8 cellular contexts compared by ENCODE assay signal in genomic region chrX:65534450-65535292, GRCh38. TPM values are rescaled to one million over a fixed set of nuclear protein-coding genes. Genes with fewer than 3 reads are reported as not detected.
DNase-seq lines count a peak whose midpoint lies in the region; ATAC-seq, FAIRE-seq and TF ChIP-seq lines count a peak whose summit lies in the region.

Gene LAS1L, minus strand, starts transcription at chrX:65534787. Its CDS starts 72 bp downstream, at chrX:65534715.

- TF ChIP-seq EP300 in H1 (IDR thresholded peaks at IDR 0.05; ENCODE audit: borderline replicate concordance in 1 of 2, low read depth in 2 of 2, low read length in 2 of 2): no peak

- TF ChIP-seq POLR2A in H1 (IDR thresholded peaks at IDR 0.05; ENCODE audit: control extremely low read depth in 1 of 2, low read depth in 2 of 2, low read length in 2 of 2): peak; percentile 48 to 72

- H3K18ac ChIP-seq in H1 (ENCODE audit: extremely low read depth, low read length) (no peak within 1 kb of the TSS), mesenchymal stem cell (ENCODE audit: low read depth in 1 of 2, low read length in 2 of 2) (peak within 1 kb of the TSS; percentile 8 to 21)

- no peak for TF ChIP-seq RAD21 in H1 (IDR thresholded peaks at IDR 0.05 in 1 of 2, conservative IDR thresholded peaks at IDR 0.05 in 1 of 2; ENCODE audit: low read depth in 2 of 2, low read length in 2 of 2)

- H3K4me2 ChIP-seq in H1 (ENCODE audit: insufficient read depth in 1 of 2, low read depth in 2 of 2, low read length in 2 of 2) (peak within 1 kb of the TSS; percentile 89 to 93), mesenchymal stem cell (ENCODE audit: low read length, poor library complexity, severe bottlenecking) (peak within 1 kb of the TSS; percentile 61)

- no peak within 1 kb of the TSS for H2BK20ac ChIP-seq in H1 (ENCODE audit: low read length)

- no peak within 1 kb of the TSS for H2AK5ac ChIP-seq in H1 (ENCODE audit: low read depth, low read length)
- H2AK5ac ChIP-seq in mesenchymal stem cell (ENCODE audit: low read length, severe bottlenecking): no peak within 1 kb of the TSS

- H3K4me1 ChIP-seq in H1 (replicated peaks in 1 of 4; ENCODE audit: control insufficient read depth in 3 of 4, insufficient read depth in 4 of 4, low read length in 3 of 4) (peaks cover 0 to 7% (median 0%) of the 10 kb centered on the region in 4 experiments; a peak in 3 of 7 replicates), mesenchymal stem cell (ENCODE audit: control insufficient read depth, insufficient read depth, low read depth, low read length) (peaks cover 9% of the 10 kb centered on the region)

- CTCF ChIA-PET in H1 (lab: Charles Lee; ENCODE audit: partially characterized antibody): interaction anchor here (0.6 kb wide), 1 partner anchor 143 kb away, joined by 3 read pairs; no protein-coding TSS in a partner anchor

- H3K4me3 ChIP-seq in H1 (ENCODE audit: extremely low read depth in 1 of 4, insufficient read depth in 2 of 4, low read depth in 3 of 4, low read length in 4 of 4) (peak within 1 kb of the TSS; percentile 68 to 95 (median 86)), mesenchymal stem cell (ENCODE audit: insufficient read depth in 1 of 2, low read depth in 1 of 2, low read length in 2 of 2) (peak within 1 kb of the TSS; percentile 84 to 89)

- H2AFZ ChIP-seq in H1 (ENCODE audit: low read length) (peak within 1 kb of the TSS; percentile 97), mesenchymal stem cell (ENCODE audit: low read depth, low read length) (peak within 1 kb of the TSS; percentile 91)

- H3K9ac ChIP-seq in H1 (replicated peaks in 1 of 4; ENCODE audit: extremely low read depth in 1 of 4, low read depth in 3 of 4, low read length in 3 of 4): peak within 1 kb of the TSS; percentile 54 to 94 (median 84)
- peak within 1 kb of the TSS; percentile 93 for H3K9ac ChIP-seq in mesenchymal stem cell (ENCODE audit: low read length)

- H3K14ac ChIP-seq in H1 (ENCODE audit: insufficient read length): no peak within 1 kb of the TSS
- H3K14ac ChIP-seq in mesenchymal stem cell (ENCODE audit: low read length in 2 of 2): peak within 1 kb of the TSS in 1 of 2 experiments; percentile 26

- WGBS in H1 (ENCODE audit: extremely low coverage in 1 of 2, insufficient coverage in 1 of 2, insufficient read length in 1 of 2, insufficient replicate concordance in 2 of 2, low coverage in 1 of 2, low lambda C conversion rate in 2 of 2, missing lambda C conversion rate in 1 of 2), 2 experiments: 5% methylated on average over 31 of the region's 50 CpGs; no CpG with 5 or more reads in 1 of the 2 experiments
- 3% methylated on average over 40 of the region's 50 CpGs for WGBS in mesenchymal stem cell

- peaks cover 4% of the 10 kb centered on the region; the same call in 1 of the 2 replicates for H3K23me2 ChIP-seq in H1 (ENCODE audit: low read depth, low read length)

- H2BK12ac ChIP-seq in H1 (ENCODE audit: low read depth, low read length) (no peak within 1 kb of the TSS), mesenchymal stem cell (ENCODE audit: low read length in 2 of 2) (no peak within 1 kb of the TSS)

- H3K79me2 ChIP-seq in H1 (ENCODE audit: control insufficient read depth in 1 of 2, insufficient read depth in 2 of 2, low read length in 2 of 2): peaks cover 12 to 27% of the 10 kb centered on the region in 2 experiments

- H2BK5ac ChIP-seq in H1 (ENCODE audit: low read depth, low read length) (peak within 1 kb of the TSS; percentile 75; the same call in 1 of the 2 replicates), mesenchymal stem cell (ENCODE audit: low read depth, low read length, poor library complexity, severe bottlenecking) (no peak within 1 kb of the TSS)

- H4K5ac ChIP-seq in H1 (ENCODE audit: insufficient read length, low read depth, low read length): no peak within 1 kb of the TSS

- peak within 1 kb of the TSS; percentile 9 for H3K56ac ChIP-seq in H1 (replicated peaks; ENCODE audit: insufficient read length, low read depth, low read length)

- H4K8ac ChIP-seq in H1 (ENCODE audit: extremely low read depth, insufficient read depth, low read length): peak within 1 kb of the TSS; percentile 78; the same call in 1 of the 2 replicates
- peak within 1 kb of the TSS; percentile 27 for H4K8ac ChIP-seq in mesenchymal stem cell (ENCODE audit: low read length)

- H3K27ac ChIP-seq in H1 (ENCODE audit: low read depth, low read length) (peak within 1 kb of the TSS; percentile 77), mesenchymal stem cell (ENCODE audit: low read length, poor library complexity, severe bottlenecking) (peak within 1 kb of the TSS; percentile 71)

- no peaks in the 10 kb centered on the region for H3K27me3 ChIP-seq in H1 (replicated peaks in 1 of 4; ENCODE audit: control insufficient read depth in 3 of 4, extremely low read depth in 1 of 4, insufficient read depth in 3 of 4, low read length in 3 of 4)
- peaks cover 0 to 17% of the 10 kb centered on the region in 2 experiments for H3K27me3 ChIP-seq in mesenchymal stem cell (ENCODE audit: control insufficient read depth in 1 of 2, insufficient read depth in 1 of 2, low read length in 2 of 2)

- TF ChIP-seq CTCF in H1 (IDR thresholded peaks at IDR 0.05; ENCODE audit: control extremely low read depth in 1 of 3, insufficient read depth in 1 of 3, low read depth in 1 of 3, low read length in 3 of 3): no peak

- H4K20me1 ChIP-seq in H1 (replicated peaks in 1 of 2; ENCODE audit: control insufficient read depth in 1 of 2, insufficient read depth in 2 of 2, low read length in 2 of 2): peaks cover 2 to 3% of the 10 kb centered on the region in 2 experiments

- H3K36me3 ChIP-seq in H1 (ENCODE audit: control insufficient read depth in 2 of 4, insufficient read depth in 4 of 4, low read length in 3 of 4) (peaks cover 0 to 13% (median 6%) of the 10 kb centered on the region in 4 experiments; a peak in 5 of 8 replicates), mesenchymal stem cell (ENCODE audit: control insufficient read depth in 1 of 2, insufficient read depth in 2 of 2, low read depth in 1 of 2, low read length in 2 of 2) (peaks cover 13 to 14% of the 10 kb centered on the region in 2 experiments)

- no peak within 1 kb of the TSS for H2BK120ac ChIP-seq in H1 (replicated peaks; ENCODE audit: low read depth, low read length)
- H2BK120ac ChIP-seq in mesenchymal stem cell (ENCODE audit: low read depth, low read length): no peak within 1 kb of the TSS

- H3K79me1 ChIP-seq in H1 (ENCODE audit: low read depth, low read length): peaks cover 2% of the 10 kb centered on the region
- peaks cover 7% of the 10 kb centered on the region for H3K79me1 ChIP-seq in mesenchymal stem cell (replicated peaks; ENCODE audit: low read length, poor library complexity, severe bottlenecking)

- H4K91ac ChIP-seq in H1 (replicated peaks; ENCODE audit: insufficient read length, low read length) (peak within 1 kb of the TSS; percentile 41), mesenchymal stem cell (ENCODE audit: low read length) (peak within 1 kb of the TSS; percentile 50)

- H2BK15ac ChIP-seq in H1 (ENCODE audit: low read length) (no peak within 1 kb of the TSS), mesenchymal stem cell (ENCODE audit: low read depth, poor library complexity, severe bottlenecking) (no peak within 1 kb of the TSS)

- H3K9me3 ChIP-seq in H1 (ENCODE audit: insufficient read depth in 2 of 2, low read depth in 1 of 2, low read length in 1 of 2): no peaks in the 10 kb centered on the region
- H3K9me3 ChIP-seq in mesenchymal stem cell (ENCODE audit: control insufficient read depth, low read length): no peaks in the 10 kb centered on the region

- DNase-seq in COLO668 (lab: John Stamatoyannopoulos, UW; ENCODE audit: unreplicated experiment): peak; percentile 90
- peak; percentile 95 for DNase-seq in HT1080 (ENCODE audit: low read depth)
- peak; percentile 87 for DNase-seq in NOMO-1 treated with DMSO at 0.1 percent for 48 hours (lab: John Stamatoyannopoulos, UW; ENCODE audit: unreplicated experiment)
- DNase-seq in activated CD8-positive, alpha-beta memory T cell treated with anti-CD3 and anti-CD28 coated beads for 4 hours (ENCODE audit: low read depth in 2 of 2): peak; percentile 77 to 80
- DNase-seq in H1 (ENCODE audit: low read depth in 1 of 2, low spot score in 2 of 2): peak; percentile 82 to 88
- DNase-seq in mesenchymal stem cell: peak; percentile 92
- DNase-seq in stimulated activated CD8-positive, alpha-beta memory T cell treated with anti-CD3 and anti-CD28 coated beads, Interleukin-12 subunit alpha, Interleukin-12 subunit beta, amount 100 ng/mL, for 4 hours (ENCODE audit: low read depth): peak; percentile 76

- POLR2A ChIA-PET in H1 (lab: Charles Lee; ENCODE audit: partially characterized antibody): interaction anchor here (0.6 to 1.5 kb wide), 2 partner anchors 28 to 36 kb away, joined by 3 to 4 read pairs; no protein-coding TSS in a partner anchor

- H3K23ac ChIP-seq in H1 (ENCODE audit: insufficient read length): no peak within 1 kb of the TSS
- H3K23ac ChIP-seq in mesenchymal stem cell (ENCODE audit: low read length in 2 of 2): no peak within 1 kb of the TSS

- peak; percentile 84 for FAIRE-seq in H1 (lab: Jason Lieb, UNC)

- no peak within 1 kb of the TSS for H3K4ac ChIP-seq in H1 (replicated peaks; ENCODE audit: insufficient read length, low read depth, low read length)
- peak within 1 kb of the TSS in 1 of 2 experiments; percentile 16 for H3K4ac ChIP-seq in mesenchymal stem cell (ENCODE audit: low read depth in 1 of 2, low read length in 2 of 2)

- peak; percentile 99 for ATAC-seq in GM21360 (IDR thresholded peaks at IDR 0.05; ENCODE audit: unreplicated experiment)

TF ChIP-seq in H1, 55 proteins besides CTCF, POLR2A, EP300 and RAD21 (continues in another document):
- TF ChIP-seq GABPA (IDR thresholded peaks at IDR 0.05; ENCODE audit: borderline replicate concordance, insufficient read depth, low read length) (peak; percentile 97), CREB1 (IDR thresholded peaks at IDR 0.05) (peak; percentile 78), SRF (IDR thresholded peaks at IDR 0.05; ENCODE audit: low read depth, low read length) (no peak), POU5F1 (IDR thresholded peaks at IDR 0.05; ENCODE audit: low read depth, low read length) (no peak), HDAC2 (IDR thresholded peaks at IDR 0.05; ENCODE audit: borderline replicate concordance in 1 of 2, low read depth in 2 of 2, low read length in 2 of 2) (peak in 1 of 2 experiments; percentile 52; a peak in 1 of 4 replicates)

RNA-seq across cellular contexts. Expression of gene LAS1L, which starts in this region (rescaled TPM):
- total RNA-seq in HT1080 (2014; rRNA removed; shearing (Covaris generic)): 46.3 and 54.9 TPM in 2 replicates
- 39.9 and 40.2 TPM in 2 replicates for polyA plus RNA-seq in HT1080 (2015; cell fraction: cytosol; rRNA removed)
- polyA plus RNA-seq in HT1080 (2015; cell fraction: nucleus; rRNA removed): 68.0 and 74.2 TPM in 2 replicates
- total RNA-seq in H1 (2021; fragmentation: NEBNext Ultra II Directional; extraction: Animal tissue kit (Norgen Biotek cat#: 25700)): 61.6 and 65.0 TPM in 2 replicates
- polyA plus RNA-seq in H1 (2011; rRNA removed): 39.5 and 49.4 TPM in 2 replicates
- polyA plus RNA-seq in H1 (2011; cell fraction: cytosol; rRNA removed): 70.3 TPM
- 50.5 TPM for polyA plus RNA-seq in H1 (2011; cell fraction: nucleus; rRNA removed)
- polyA plus RNA-seq in H1 (2012, experiment 1 of 2): 55.4 to 71.4 TPM (median 69.2 TPM) in 4 replicates
- 33.5 TPM for polyA plus RNA-seq in H1 (2012, experiment 2 of 2)
- polyA plus RNA-seq in H1 (2013, experiment 1 of 2): 30.4 TPM
- polyA plus RNA-seq in H1 (2013, experiment 2 of 2): 30.8 TPM
- 37.3 and 44.5 TPM in 2 replicates for polyA minus RNA-seq in H1 (2011; rRNA and poly(A)+ RNA removed)
- polyA minus RNA-seq in H1 (2011; cell fraction: cytosol; rRNA and poly(A)+ RNA removed): 21.1 TPM
- 27.1 TPM for polyA minus RNA-seq in H1 (2011; cell fraction: nucleus; rRNA and poly(A)+ RNA removed)
- 13.0 TPM for polyA plus RNA-seq in mesenchymal stem cell (2013, experiment 1 of 2)
- polyA plus RNA-seq in mesenchymal stem cell (2013, experiment 2 of 2): 13.1 TPM

Comparison
In these comparisons a context has a peak if more than half of its experiments do, and no peak if none do; other contexts are left out.
1. Peak in every context shown above with its lines: DNase-seq, ATAC-seq, H3K4me3 ChIP-seq and H3K27ac ChIP-seq.